23 cellular contexts compared by ENCODE assay signal in genomic region chr4:126779001-126779400, GRCh38.
"Had no signal": no experiment of that assay in that cellular context is flagged by ENCODE, and none has a peak within 500 bp of the region (broad histone marks: within the 10 kb centered on the region; RNA-seq: fewer than 3 reads in every experiment).

No MANE protein-coding gene starts in this region.

- H3K79me2 ChIP-seq: hepatocyte had no signal

- H3K4me1 ChIP-seq: spleen had no signal

- H3K4me2 ChIP-seq: hepatocyte had no signal

- ATAC-seq: activated CD8-positive, alpha-beta T cell treated with anti-CD3 and anti-CD28 coated beads for 36 hours; activated T-cell treated with anti-CD3 and anti-CD28 coated beads, Interleukin-2, amount 50 U/mL, for 4 hours; activated T-helper 17 cell treated with anti-CD3 and anti-CD28 coated beads, Interleukin-2, amount 50 U/mL, for 72 hours; left colon; naive thymus-derived CD8-positive, alpha-beta T cell; T-helper 17 cell had no signal

- H3K4me3 ChIP-seq: hepatocyte, right atrium auricular region, spleen had no signal

- H3K9me3 ChIP-seq: right atrium auricular region, testis had no signal

- H3K36me3 ChIP-seq: right atrium auricular region, spleen had no signal

- H3K27me3 ChIP-seq: hepatocyte, right atrium auricular region, spleen, testis had no signal

- FAIRE-seq: frontal cortex, kidney, urothelium cell line had no signal

- DNase-seq: activated CD4-positive, alpha-beta T cell treated with anti-CD3 and anti-CD28 coated beads, Interleukin-2, amount 10 ng/mL, durations not matched to agents 7 days and 5 days; activated CD4-positive, CD25-positive, alpha-beta regulatory T cell treated with anti-CD3 and anti-CD28 coated beads, Interleukin-2, amount 50 U/mL, for 72 hours; activated CD8-positive, alpha-beta T cell treated with anti-CD3 and anti-CD28 coated beads for 36 hours; activated gamma-delta T cell treated with Interleukin-2 at 50 U/mL for 16 hours; activated naive CD4-positive, alpha-beta T cell treated with anti-CD3 and anti-CD28 coated beads, Interleukin-2, amount 50 U/mL, for 16 hours; activated T-cell treated with anti-CD3 and anti-CD28 coated beads, Interleukin-2, amount 50 U/mL, for 4 hours; amygdala; caudate nucleus; left colon; midbrain; naive thymus-derived CD8-positive, alpha-beta T cell; spleen; stimulated activated CD4-positive, alpha-beta T cell treated with anti-CD3 and anti-CD28 coated beads, Interleukin-2, amount 100 ng/mL, for 48 hours; stimulated activated naive CD4-positive, alpha-beta T cell treated with Interleukin-2 at 50 U/mL for 16 hours; T-helper 17 cell; T1000 had no signal

- H2AFZ ChIP-seq: hepatocyte had no signal

- H3K27ac ChIP-seq: hepatocyte, spleen, testis had no signal
